1 cellular context compared by ENCODE assay signal in genomic region chr13:19737844-19738557, GRCh38.
TF ChIP-seq lines count a peak whose summit lies in the region.

No MANE protein-coding gene starts in this region.

TF ChIP-seq in H1, 55 proteins besides CTCF, POLR2A, EP300 and RAD21 (continued from another document):
- TF ChIP-seq CEBPB (IDR thresholded peaks at IDR 0.05; ENCODE audit: low read depth, low read length): peak; percentile 69; the same call in 1 of the 2 replicates
